28 cellular contexts compared by ENCODE assay signal in the genomic region with DNA sequence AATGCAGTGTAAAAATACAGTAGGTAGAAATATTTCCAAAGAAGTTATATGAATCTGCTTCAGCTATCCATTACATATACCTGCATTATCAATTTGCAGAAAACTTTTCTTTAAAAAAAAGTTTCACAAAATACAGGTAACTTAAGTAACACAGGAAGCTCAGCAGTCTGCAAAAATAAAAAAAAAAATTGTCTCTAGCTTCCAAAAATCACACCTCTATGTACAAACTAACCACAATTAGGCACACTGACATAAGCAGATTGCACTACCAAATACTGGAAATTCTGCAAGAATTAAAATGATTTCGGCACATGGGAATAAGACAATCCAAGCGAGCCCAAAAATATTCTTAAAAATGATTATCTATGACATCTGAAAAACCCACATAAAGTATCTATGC.
"Had no signal": no experiment of that assay in that cellular context is flagged by ENCODE, and none has a peak within 500 bp of the region (broad histone marks: within the 10 kb centered on the region; RNA-seq: fewer than 3 reads in every experiment).

No MANE protein-coding gene starts in this region.

- ATAC-seq: stimulated activated effector memory CD8-positive, alpha-beta T cell treated with anti-CD3 and anti-CD28 coated beads, Interleukin-12 subunit alpha, Interleukin-12 subunit beta, amount 100 ng/mL, for 72 hours; stimulated activated memory B cell treated with anti-CD40 and anti-IgM and Interleukin-4, amounts not matched to agents 10 μg/mL and 1 μg/mL and 100 μg/mL, for 72 hours; stimulated activated naive B cell treated with anti-CD40 and anti-IgM and Interleukin-4, amounts not matched to agents 10 μg/mL and 1 μg/mL and 100 μg/mL, for 72 hours; stimulated activated naive CD8-positive, alpha-beta T cell treated with anti-CD3 and anti-CD28 coated beads, Interleukin-15, amount 100 ng/mL, for 72 hours; stimulated activated naive CD8-positive, alpha-beta T cell treated with anti-CD3 and anti-CD28 coated beads, Interleukin-15, Interleukin-2, amounts not matched to agents 100 U/mL and 50 U/mL, for 24 hours; upper lobe of right lung had no signal

- H3K36me3 ChIP-seq: suprapubic skin, thyroid gland, tibial artery, tibial nerve, transverse colon, upper lobe of left lung, upper lobe of right lung, uterus, vagina had no signal

- H3K9me3 ChIP-seq: stomach, suprapubic skin, testis, thoracic aorta, thyroid gland, tibial artery, tibial nerve, transverse colon, upper lobe of left lung, upper lobe of right lung, uterus, vagina had no signal

- H3K27ac Mint-ChIP-seq: stimulated activated effector memory CD8-positive, alpha-beta T cell treated with anti-CD3 and anti-CD28 coated beads, Interleukin-12 subunit alpha, Interleukin-12 subunit beta, amount 100 ng/mL, for 72 hours; stimulated activated memory B cell treated with anti-CD40 and anti-IgM and Interleukin-4, amounts not matched to agents 10 μg/mL and 1 μg/mL and 100 μg/mL, for 72 hours; stimulated activated naive B cell treated with anti-CD40 and anti-IgM and Interleukin-4, amounts not matched to agents 10 μg/mL and 1 μg/mL and 100 μg/mL, for 72 hours; stimulated activated naive CD8-positive, alpha-beta T cell treated with anti-CD3 and anti-CD28 coated beads, Interleukin-15, amount 100 ng/mL, for 72 hours; stimulated activated naive CD8-positive, alpha-beta T cell treated with anti-CD3 and anti-CD28 coated beads, Interleukin-15, Interleukin-2, amounts not matched to agents 100 ng/mL and 50 ng/mL, for 24 hours; type B pancreatic cell had no signal

- H3K36me3 Mint-ChIP-seq: stimulated activated effector memory CD8-positive, alpha-beta T cell treated with anti-CD3 and anti-CD28 coated beads, Interleukin-12 subunit alpha, Interleukin-12 subunit beta, amount 100 ng/mL, for 72 hours; stimulated activated memory B cell treated with anti-CD40 and anti-IgM and Interleukin-4, amounts not matched to agents 10 μg/mL and 1 μg/mL and 100 μg/mL, for 72 hours; stimulated activated naive B cell treated with anti-CD40 and anti-IgM and Interleukin-4, amounts not matched to agents 10 μg/mL and 1 μg/mL and 100 μg/mL, for 72 hours; type B pancreatic cell had no signal

- H3K4me1 ChIP-seq: stomach, suprapubic skin, testis, thyroid gland, tibial nerve, transverse colon, upper lobe of left lung, upper lobe of right lung, uterus, vagina had no signal

- H3K4me3 Mint-ChIP-seq: stimulated activated effector memory CD8-positive, alpha-beta T cell treated with anti-CD3 and anti-CD28 coated beads, Interleukin-12 subunit alpha, Interleukin-12 subunit beta, amount 100 ng/mL, for 72 hours; stimulated activated memory B cell treated with anti-CD40 and anti-IgM and Interleukin-4, amounts not matched to agents 10 μg/mL and 1 μg/mL and 100 μg/mL, for 72 hours; stimulated activated naive B cell treated with anti-CD40 and anti-IgM and Interleukin-4, amounts not matched to agents 10 μg/mL and 1 μg/mL and 100 μg/mL, for 72 hours; stimulated activated naive CD8-positive, alpha-beta T cell treated with anti-CD3 and anti-CD28 coated beads, Interleukin-15, amount 100 ng/mL, for 72 hours; stimulated activated naive CD8-positive, alpha-beta T cell treated with anti-CD3 and anti-CD28 coated beads, Interleukin-15, Interleukin-2, amounts not matched to agents 100 ng/mL and 50 ng/mL, for 24 hours; type B pancreatic cell had no signal

- DNase-seq: stimulated activated CD4-positive, alpha-beta T cell treated with anti-CD3 and anti-CD28 coated beads, Interleukin-2, amount 100 ng/mL, for 48 hours; stimulated activated CD4-positive, alpha-beta T cell treated with anti-CD3 and anti-CD28 coated beads, Interleukin-4, amount 100 ng/mL, for 1 hour; stimulated activated CD4-positive, alpha-beta T cell treated with anti-CD3 and anti-CD28 coated beads, Interleukin-4, amount 100 ng/mL, for 24 hours; stimulated activated CD4-positive, alpha-beta T cell treated with anti-CD3 and anti-CD28 coated beads, Interleukin-4, amount 100 ng/mL, for 4 hours; stimulated activated CD8-positive, alpha-beta memory T cell treated with anti-CD3 and anti-CD28 coated beads, Interleukin-4, amount 100 ng/mL, for 48 hours; stimulated activated naive B cell treated with anti-CD40 and anti-IgM and Interleukin-4, amounts not matched to agents 10 μg/mL and 1 μg/mL and 100 μg/mL, for 72 hours; stimulated activated naive CD4-positive, alpha-beta T cell; stimulated activated naive CD4-positive, alpha-beta T cell treated with Interleukin-2 at 50 U/mL for 16 hours; stimulated activated naive CD8-positive, alpha-beta T cell treated with anti-CD3 and anti-CD28 coated beads, Interleukin-15, amount 100 ng/mL, for 72 hours; stimulated activated naive CD8-positive, alpha-beta T cell treated with anti-CD3 and anti-CD28 coated beads, Interleukin-15, Interleukin-2, amounts not matched to agents 100 U/mL and 50 U/mL, for 24 hours; stomach; substantia nigra; testis; thyroid gland; tibial artery; transverse colon; trophoblast cell; upper lobe of left lung; upper lobe of right lung; uterus had no signal

- H3K4me3 ChIP-seq: stomach, suprapubic skin, testis, thoracic aorta, thyroid gland, tibial artery, tibial nerve, transverse colon, upper lobe of left lung, upper lobe of right lung, uterus, vagina had no signal

- H3K9me3 Mint-ChIP-seq: stimulated activated effector memory CD8-positive, alpha-beta T cell treated with anti-CD3 and anti-CD28 coated beads, Interleukin-12 subunit alpha, Interleukin-12 subunit beta, amount 100 ng/mL, for 72 hours; stimulated activated memory B cell treated with anti-CD40 and anti-IgM and Interleukin-4, amounts not matched to agents 10 μg/mL and 1 μg/mL and 100 μg/mL, for 72 hours; stimulated activated naive B cell treated with anti-CD40 and anti-IgM and Interleukin-4, amounts not matched to agents 10 μg/mL and 1 μg/mL and 100 μg/mL, for 72 hours; stimulated activated naive CD8-positive, alpha-beta T cell treated with anti-CD3 and anti-CD28 coated beads, Interleukin-15, amount 100 ng/mL, for 72 hours; stimulated activated naive CD8-positive, alpha-beta T cell treated with anti-CD3 and anti-CD28 coated beads, Interleukin-15, Interleukin-2, amounts not matched to agents 100 ng/mL and 50 ng/mL, for 24 hours; type B pancreatic cell had no signal

- H3K27ac ChIP-seq: stomach, suprapubic skin, testis, thoracic aorta, thyroid gland, tibial artery, tibial nerve, transverse colon, upper lobe of left lung, upper lobe of right lung, uterus, vagina had no signal

- H3K4me1 Mint-ChIP-seq: stimulated activated effector memory CD8-positive, alpha-beta T cell treated with anti-CD3 and anti-CD28 coated beads, Interleukin-12 subunit alpha, Interleukin-12 subunit beta, amount 100 ng/mL, for 72 hours; stimulated activated memory B cell treated with anti-CD40 and anti-IgM and Interleukin-4, amounts not matched to agents 10 μg/mL and 1 μg/mL and 100 μg/mL, for 72 hours; stimulated activated naive B cell treated with anti-CD40 and anti-IgM and Interleukin-4, amounts not matched to agents 10 μg/mL and 1 μg/mL and 100 μg/mL, for 72 hours; stimulated activated naive CD8-positive, alpha-beta T cell treated with anti-CD3 and anti-CD28 coated beads, Interleukin-15, amount 100 ng/mL, for 72 hours had no signal

- H3K27me3 Mint-ChIP-seq: stimulated activated memory B cell treated with anti-CD40 and anti-IgM and Interleukin-4, amounts not matched to agents 10 μg/mL and 1 μg/mL and 100 μg/mL, for 72 hours; stimulated activated naive B cell treated with anti-CD40 and anti-IgM and Interleukin-4, amounts not matched to agents 10 μg/mL and 1 μg/mL and 100 μg/mL, for 72 hours; stimulated activated naive CD8-positive, alpha-beta T cell treated with anti-CD3 and anti-CD28 coated beads, Interleukin-15, amount 100 ng/mL, for 72 hours; type B pancreatic cell had no signal

- H3K27me3 ChIP-seq: stomach, suprapubic skin, testis, thyroid gland, tibial artery, tibial nerve, transverse colon, upper lobe of left lung, upper lobe of right lung, uterus, vagina had no signal
